In the genomic region with DNA sequence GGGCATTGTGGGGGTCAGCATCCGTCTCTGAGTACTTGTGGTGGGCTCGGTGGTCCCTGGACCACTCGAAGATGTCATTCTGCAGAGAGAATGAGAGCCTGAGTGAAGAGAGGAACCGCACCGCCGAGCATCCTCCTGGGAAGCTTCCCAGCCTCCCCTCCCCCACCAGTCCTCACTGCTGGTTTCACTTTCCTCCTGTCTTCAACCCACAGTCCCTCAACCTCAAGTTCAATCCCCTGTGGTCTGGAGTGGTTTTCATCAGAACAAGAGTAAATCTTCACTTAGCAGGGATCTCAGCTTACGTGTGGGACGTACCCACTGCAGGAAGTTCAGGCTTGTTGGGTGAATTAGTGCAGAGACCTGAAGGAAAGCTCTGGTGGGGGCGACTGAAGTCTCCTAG, we compare ENCODE assay signal across 20 cellular contexts.
"Had no signal": no experiment of that assay in that cellular context is flagged by ENCODE, and none has a peak within 500 bp of the region (broad histone marks: within the 10 kb centered on the region; RNA-seq: fewer than 3 reads in every experiment).

No MANE protein-coding gene starts in this region.

- H3K36me3 ChIP-seq: thoracic aorta had no signal

- ATAC-seq: activated CD8-positive, alpha-beta T cell treated with anti-CD3 and anti-CD28 coated beads for 36 hours; left ventricle myocardium superior; stimulated activated effector memory CD8-positive, alpha-beta T cell treated with anti-CD3 and anti-CD28 coated beads, Interleukin-12 subunit alpha, Interleukin-12 subunit beta, amount 100 ng/mL, for 72 hours had no signal

- H3K27ac ChIP-seq: coronary artery, esophagus squamous epithelium, parathyroid adenoma, sigmoid colon, thoracic aorta had no signal

- DNase-seq: activated B cell treated with CpG ODN at 0.5 μM for 24 hours; activated CD4-positive, alpha-beta T cell treated with anti-CD3 and anti-CD28 coated beads for 48 hours; activated CD8-positive, alpha-beta memory T cell treated with anti-CD3 and anti-CD28 coated beads, Interleukin-2, amount 50 U/mL, for 4 hours; activated CD8-positive, alpha-beta T cell treated with anti-CD3 and anti-CD28 coated beads for 36 hours; activated effector memory CD4-positive, alpha-beta T cell treated with anti-CD3 and anti-CD28 coated beads, Interleukin-2, amount 50 U/mL, for 16 hours; activated T-cell treated with anti-CD3 and anti-CD28 coated beads, Interleukin-2, amount 50 U/mL, for 48 hours; amygdala; central memory CD4-positive, alpha-beta T cell; effector CD8-positive, alpha-beta T cell; esophagus squamous epithelium; foreskin fibroblast; hippocampal formation; kidney; left ventricle myocardium superior; sigmoid colon; stimulated activated CD4-positive, alpha-beta T cell treated with anti-CD3 and anti-CD28 coated beads, Interleukin-1b, Interleukin-23, amount 100 ng/mL, for 48 hours had no signal

- H3K4me3 ChIP-seq: coronary artery, esophagus squamous epithelium, sigmoid colon, thoracic aorta had no signal

- H3K27me3 ChIP-seq: esophagus squamous epithelium, sigmoid colon had no signal

- H2AFZ ChIP-seq: parathyroid adenoma had no signal

- H3K4me1 ChIP-seq: parathyroid adenoma, sigmoid colon had no signal

- H3K79me2 ChIP-seq: parathyroid adenoma had no signal

- H3K9ac ChIP-seq: parathyroid adenoma had no signal

- H3K9me3 ChIP-seq: esophagus squamous epithelium, sigmoid colon, thoracic aorta had no signal
